Comparison of ENCODE assay signal across 1 cellular context in the genomic region with DNA sequence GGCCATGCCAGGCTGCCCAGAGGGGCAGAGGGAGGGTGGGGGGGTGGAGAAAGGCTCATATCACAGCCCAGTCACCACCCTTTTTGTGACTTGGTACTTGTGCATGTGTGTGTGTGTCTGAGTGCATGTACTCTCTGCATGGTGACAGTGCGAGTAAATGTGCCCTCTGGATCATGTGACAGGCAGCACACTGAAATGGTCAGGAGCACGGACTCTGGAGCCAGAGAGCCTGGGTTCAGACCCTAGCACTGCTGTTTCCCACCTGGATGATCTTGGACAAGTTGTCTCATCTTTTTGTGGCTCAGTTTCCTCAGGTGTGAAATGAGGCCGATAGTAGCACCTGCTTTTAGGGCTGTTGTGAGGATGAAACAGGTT.
TF ChIP-seq lines count a peak whose summit lies in the region.

No MANE protein-coding gene starts in this region.

TF ChIP-seq in endothelial cell of umbilical vein, 7 proteins besides CTCF, POLR2A, EP300 and RAD21:
- TF ChIP-seq JUN (IDR thresholded peaks at IDR 0.05; ENCODE audit: borderline replicate concordance, insufficient read depth, insufficient read length, low read depth) (no peak), EZH2 (IDR thresholded peaks at IDR 0.05; ENCODE audit: borderline replicate concordance, low read depth, low read length, severe bottlenecking) (no peak), MYC (IDR thresholded peaks at IDR 0.05; ENCODE audit: low read depth, low read length) (no peak), POLR2AphosphoS5 (IDR thresholded peaks at IDR 0.05; ENCODE audit: insufficient read depth, low read depth, low read length) (no peak), GATA2 (IDR thresholded peaks at IDR 0.05; ENCODE audit: insufficient read depth, insufficient read length, low read depth, low read length) (no peak), FOS (IDR thresholded peaks at IDR 0.05; ENCODE audit: borderline replicate concordance, insufficient read depth, low read length) (no peak)
- TF ChIP-seq, protein P1, sequence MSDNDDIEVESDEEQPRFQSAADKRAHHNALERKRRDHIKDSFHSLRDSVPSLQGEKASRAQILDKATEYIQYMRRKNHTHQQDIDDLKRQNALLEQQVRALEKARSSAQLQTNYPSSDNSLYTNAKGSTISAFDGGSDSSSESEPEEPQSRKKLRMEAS (IDR thresholded peaks at IDR 0.05; ENCODE audit: insufficient read depth, insufficient read length): no peak
